12 cellular contexts compared by ENCODE assay signal in genomic region chr17:9004132-9004960, GRCh38. TPM values are rescaled to one million over a fixed set of nuclear protein-coding genes. Genes with fewer than 3 reads are reported as not detected.
A peak's percentile ranks its signal among the peaks of the same experiment; 100 is the strongest.
DNase-seq lines count a peak whose midpoint lies in the region; ATAC-seq, FAIRE-seq and TF ChIP-seq lines count a peak whose summit lies in the region.
"Had no signal": no experiment of that assay in that cellular context is flagged by ENCODE, and none has a peak within 500 bp of the region (broad histone marks: within the 10 kb centered on the region; RNA-seq: fewer than 3 reads in every experiment).

No MANE protein-coding gene starts in this region.

- WGBS in gastroesophageal sphincter (ENCODE audit: low coverage in 1 of 2), 2 donors: 52% methylated on average over 40 of the region's 58 CpGs; no CpG with 5 or more reads in 1 of the 2 donors

- H3K4me3 ChIP-seq in astrocyte (ENCODE audit: insufficient read depth, low read depth, low read length) (no peak overlapping the region), skin epidermis (peak overlapping the region in 5 of 7 experiments; percentile 9 to 50 (median 35)), gastroesophageal sphincter (peak overlapping the region in 1 of 2 donors; percentile 72)

- no peaks in the 10 kb centered on the region for H4K20me1 ChIP-seq in astrocyte (ENCODE audit: insufficient read depth, low read length)

- H3K4me2 ChIP-seq in astrocyte (ENCODE audit: low read length): peak overlapping the region; percentile 76

- TF ChIP-seq CTCF in astrocyte (IDR thresholded peaks at IDR 0.05; ENCODE audit: insufficient read depth, low read depth, low read length) (no peak), gastroesophageal sphincter (IDR thresholded peaks at IDR 0.05) (no peak)

- peak; percentile 36 for DNase-seq in NCI-H82 (lab: John Stamatoyannopoulos, UW)
- no peak for DNase-seq in NCI-H82 treated with DMSO at 0.1 percent for 48 hours (lab: John Stamatoyannopoulos, UW; ENCODE audit: unreplicated experiment)
- no peak for DNase-seq in astrocyte (ENCODE audit: low read depth)
- DNase-seq in iPS-NIHi7 (ENCODE audit: extremely low spot score): peak; percentile 57
- DNase-seq in activated effector memory CD4-positive, alpha-beta T cell treated with anti-CD3 and anti-CD28 coated beads, Interleukin-2, amount 50 U/mL, for 16 hours: no peak
- DNase-seq: activated CD4-positive, alpha-beta T cell treated with anti-CD3 and anti-CD28 coated beads for 4 hours; foreskin melanocyte; NCI-H2107 had no signal

- no peaks in the 10 kb centered on the region for H3K36me3 Mint-ChIP-seq in astrocyte (ENCODE audit: low read depth, unreplicated experiment)

- no peak overlapping the region for H3K27ac Mint-ChIP-seq in astrocyte (ENCODE audit: unreplicated experiment)

- peaks cover 29% of the 10 kb centered on the region for H3K27me3 ChIP-seq in astrocyte (ENCODE audit: insufficient read depth, low read length)
- peaks cover 31% of the 10 kb centered on the region for H3K27me3 ChIP-seq in gastroesophageal sphincter

- no peaks in the 10 kb centered on the region for H3K79me2 ChIP-seq in astrocyte (ENCODE audit: insufficient read depth, low read length)

- peak overlapping the region; percentile 34 for H2AFZ ChIP-seq in astrocyte (ENCODE audit: low read depth, low read length)

- no peak overlapping the region for H3K27ac ChIP-seq in astrocyte (ENCODE audit: low read depth, low read length)
- H3K27ac ChIP-seq in skin epidermis: no peak overlapping the region
- H3K27ac ChIP-seq in gastroesophageal sphincter: peak overlapping the region in 2 of 4 donors; percentile 74 to 86
- H3K27ac ChIP-seq: 22Rv1 had no signal

- no peaks in the 10 kb centered on the region for H3K9me3 Mint-ChIP-seq in astrocyte (ENCODE audit: unreplicated experiment)

- no peak for TF ChIP-seq EP300 in gastroesophageal sphincter (IDR thresholded peaks at IDR 0.05)

- H3K9me3 ChIP-seq in astrocyte (ENCODE audit: insufficient read depth, low read depth, low read length) (no peaks in the 10 kb centered on the region), gastroesophageal sphincter (no peaks in the 10 kb centered on the region)

- H3K4me1 ChIP-seq in astrocyte (ENCODE audit: insufficient read depth, low read length) (peaks cover 3% of the 10 kb centered on the region), gastroesophageal sphincter (peaks cover 0 to 44% (median 9%) of the 10 kb centered on the region in 3 donors)

- TF ChIP-seq POLR2A in gastroesophageal sphincter (IDR thresholded peaks at IDR 0.05): no peak

- peaks cover 55% of the 10 kb centered on the region for H3K27me3 Mint-ChIP-seq in astrocyte (ENCODE audit: low read depth, unreplicated experiment)

- FAIRE-seq in astrocyte (lab: Jason Lieb, UNC): no peak

- ATAC-seq in HG02642 (IDR thresholded peaks at IDR 0.05; ENCODE audit: poor library complexity, unreplicated experiment) (no peak), gastroesophageal sphincter (no peak)

- H3K4me1 Mint-ChIP-seq in astrocyte (ENCODE audit: low read depth, unreplicated experiment): peaks cover 2% of the 10 kb centered on the region

- no peaks in the 10 kb centered on the region for H3K36me3 ChIP-seq in astrocyte (ENCODE audit: insufficient read depth, low read length)
- no peaks in the 10 kb centered on the region for H3K36me3 ChIP-seq in gastroesophageal sphincter

- H3K9ac ChIP-seq in astrocyte (ENCODE audit: low read length): no peak overlapping the region

- H3K4me3 Mint-ChIP-seq in astrocyte (ENCODE audit: unreplicated experiment): no peak overlapping the region

RNA-seq across cellular contexts. Expression of gene NTN1, which starts 17.0 kb away (rescaled TPM):
- total RNA-seq in astrocyte (8.6 and 9.8 TPM in 2 replicates), gastroesophageal sphincter (100 to 1,000 TPM in 2 of 4 donors, 10 to 100 TPM in 2; 74.3 to 211 (median 107) TPM)

RNA-seq across cellular contexts. Expression of gene PIK3R5, which starts 38.8 kb away (rescaled TPM):
- total RNA-seq in astrocyte: 0.30 TPM in 1 of 2 replicates, not detected in the other
- 10 to 100 TPM in 3 of 4 donors, 1 to 10 TPM in 1; 8.9 to 13.1 (median 11.9) TPM for total RNA-seq in gastroesophageal sphincter

Comparison
In these comparisons a context has a peak if more than half of its experiments do, and no peak if none do; other contexts are left out.
1. DNase-seq: peak in NCI-H82 (single experiment) and iPS-NIHi7 (single experiment); none in NCI-H82 treated with DMSO at 0.1 percent for 48 hours (single experiment), astrocyte (single experiment) and activated effector memory CD4-positive, alpha-beta T cell treated with anti-CD3 and anti-CD28 coated beads, Interleukin-2, amount 50 U/mL, for 16 hours (single experiment).